In the genomic region with DNA sequence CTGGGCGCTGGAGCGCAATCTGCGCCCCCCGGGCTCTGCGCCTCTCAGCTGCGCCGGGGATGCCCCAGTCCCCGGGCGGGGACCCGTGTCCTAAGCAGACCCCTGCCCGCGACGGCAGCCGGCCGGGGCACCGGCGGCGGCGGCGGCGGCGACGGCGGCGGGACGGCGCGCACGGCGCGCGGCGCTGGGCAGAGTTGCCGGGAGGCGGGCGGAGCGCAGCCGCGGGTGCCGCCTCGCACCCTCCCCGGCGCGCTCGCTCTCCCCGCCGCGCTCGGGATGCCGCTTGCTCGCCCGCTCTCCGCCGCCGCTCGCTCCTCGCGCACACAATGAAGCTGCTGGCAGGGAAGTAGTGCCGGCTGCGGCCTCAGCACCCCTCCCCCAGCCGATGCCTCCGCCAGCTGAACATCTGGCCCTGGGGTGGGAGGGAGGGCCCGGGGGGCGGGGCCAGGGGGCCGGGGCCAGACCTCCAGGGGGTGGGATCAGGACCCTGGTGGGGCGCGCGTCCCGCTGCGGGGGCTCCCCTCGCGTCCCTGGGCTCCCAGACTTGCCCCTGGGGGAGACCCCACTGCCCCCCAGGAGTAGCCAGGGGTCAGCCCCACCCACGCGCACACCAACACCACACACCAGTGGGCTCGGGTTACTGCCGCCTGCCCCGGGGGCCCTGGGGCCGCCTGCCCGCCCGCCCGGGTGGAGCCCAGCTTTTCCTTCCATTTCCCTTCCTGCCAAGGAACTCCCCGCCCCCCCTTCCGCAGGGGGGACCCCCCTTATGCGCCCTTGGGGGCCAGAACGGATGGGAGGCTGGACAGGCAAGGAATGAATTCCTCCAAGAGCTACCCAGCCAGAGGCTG, we compare ENCODE assay signal across 8 cellular contexts. TPM values are rescaled to one million over a fixed set of nuclear protein-coding genes. Genes with fewer than 3 reads are reported as not detected.
DNase-seq lines count a peak whose midpoint lies in the region; ATAC-seq, FAIRE-seq and TF ChIP-seq lines count a peak whose summit lies in the region.

RCOR2 (minus strand) TSS at position 328 of the 848 bp plus-strand sequence. CDS start 708 bp downstream, outside the sequence.

- H3F3A ChIP-seq in neural cell (ENCODE audit: insufficient read depth, low read length, poor library complexity, severe bottlenecking) = no peaks in the 10 kb centered on the region

- H3K9me3 ChIP-seq in Karpas-422 (ENCODE audit: low read length) (no peaks in the 10 kb centered on the region), neural cell (ENCODE audit: low read length) (no peaks in the 10 kb centered on the region)

- no peak for TF ChIP-seq POLR2A in GM18505 (IDR thresholded peaks at IDR 0.05; ENCODE audit: borderline replicate concordance, extremely low read depth, insufficient read depth, insufficient read length)

- H3K79me2 ChIP-seq in Karpas-422 (ENCODE audit: low read length) (no peaks in the 10 kb centered on the region), neural cell (replicated peaks; ENCODE audit: insufficient read depth, low read length) (peaks cover 30% of the 10 kb centered on the region)

- H3K4me3 ChIP-seq in Karpas-422 (ENCODE audit: low read length) (peak within 1 kb of the TSS; percentile 71), fibroblast of villous mesenchyme (ENCODE audit: low read depth, low read length) (peak within 1 kb of the TSS; percentile 67), neural cell (ENCODE audit: low read length) (peak within 1 kb of the TSS; percentile 98)

- H3K27ac ChIP-seq in Karpas-422 (ENCODE audit: low read length) (no peak within 1 kb of the TSS), neural cell (ENCODE audit: low read length) (peak within 1 kb of the TSS; percentile 93), substantia nigra (ENCODE audit: low read depth, low read length, poor library complexity, severe bottlenecking) (peak within 1 kb of the TSS; percentile 97)

- H2AFZ ChIP-seq in Karpas-422 (ENCODE audit: low read length) = peak within 1 kb of the TSS; percentile 18; the same call in 1 of the 2 replicates
- H2AFZ ChIP-seq in neural cell (ENCODE audit: low read depth, low read length) = peak within 1 kb of the TSS; percentile 45

- TF ChIP-seq RAD21 in neural cell (conservative IDR thresholded peaks at IDR 0.05) = no peak

- H3K27me3 ChIP-seq in Karpas-422 (ENCODE audit: low read length) (no peaks in the 10 kb centered on the region), neural cell (ENCODE audit: insufficient read depth, low read depth, low read length) (no peaks in the 10 kb centered on the region)

- H3K9me2 ChIP-seq in Karpas-422 (replicated peaks; ENCODE audit: insufficient read depth, low read length) = no peaks in the 10 kb centered on the region
- no peaks in the 10 kb centered on the region for H3K9me2 ChIP-seq in neural cell (ENCODE audit: insufficient read depth, low read length)

- TF ChIP-seq EP300 in neural cell (conservative IDR thresholded peaks at IDR 0.05; ENCODE audit: poor library complexity, severe bottlenecking) = no peak

- peak; percentile 82 for DNase-seq in EL
- peak; percentile 95 for DNase-seq in Karpas-422
- DNase-seq in RCC 7860 (ENCODE audit: low spot score) = peak; percentile 10
- peak; percentile 43 for DNase-seq in activated gamma-delta T cell (lab: John Stamatoyannopoulos, UW)
- peak; percentile 89 for DNase-seq in fibroblast of villous mesenchyme (ENCODE audit: low read depth)
- peak; percentile 36 to 89 (median 79) for DNase-seq in substantia nigra (lab: John Stamatoyannopoulos, UW)

- TF ChIP-seq CTCF in fibroblast of villous mesenchyme (IDR thresholded peaks at IDR 0.05; ENCODE audit: insufficient read depth, low read depth, low read length) (no peak), neural cell (IDR thresholded peaks at IDR 0.05; ENCODE audit: poor library complexity, severe bottlenecking) (no peak)

- peak within 1 kb of the TSS; percentile 93 for H3K4me2 ChIP-seq in Karpas-422 (ENCODE audit: low read depth, low read length, poor library complexity, severe bottlenecking)
- H3K4me2 ChIP-seq in neural cell (ENCODE audit: low read length) = peak within 1 kb of the TSS; percentile 99

- H3K4me1 ChIP-seq in Karpas-422 (ENCODE audit: low read length) = peaks cover 30% of the 10 kb centered on the region

- no peak for ATAC-seq in GM18505 (IDR thresholded peaks at IDR 0.05; ENCODE audit: unreplicated experiment)

- peak within 1 kb of the TSS; percentile 75 for H3K9ac ChIP-seq in Karpas-422 (ENCODE audit: low read length)
- H3K9ac ChIP-seq in neural cell (ENCODE audit: low read length) = peak within 1 kb of the TSS; percentile 90

- H4K20me1 ChIP-seq in Karpas-422 (ENCODE audit: insufficient read depth, low read depth, low read length) (no peaks in the 10 kb centered on the region), neural cell (ENCODE audit: insufficient read depth) (peaks cover 7% of the 10 kb centered on the region)

- no peak for FAIRE-seq in RCC 7860 (lab: Jason Lieb, UNC)

- H3K36me3 ChIP-seq in Karpas-422 (ENCODE audit: insufficient read depth, low read length) (no peaks in the 10 kb centered on the region), neural cell (ENCODE audit: insufficient read depth, low read length) (peaks cover 6% of the 10 kb centered on the region)

TF ChIP-seq in neural cell, 6 proteins besides CTCF, POLR2A, EP300 and RAD21:
- TF ChIP-seq MXI1 (conservative IDR thresholded peaks at IDR 0.05; ENCODE audit: poor library complexity, severe bottlenecking) = no peak
- TF ChIP-seq, protein P1, sequence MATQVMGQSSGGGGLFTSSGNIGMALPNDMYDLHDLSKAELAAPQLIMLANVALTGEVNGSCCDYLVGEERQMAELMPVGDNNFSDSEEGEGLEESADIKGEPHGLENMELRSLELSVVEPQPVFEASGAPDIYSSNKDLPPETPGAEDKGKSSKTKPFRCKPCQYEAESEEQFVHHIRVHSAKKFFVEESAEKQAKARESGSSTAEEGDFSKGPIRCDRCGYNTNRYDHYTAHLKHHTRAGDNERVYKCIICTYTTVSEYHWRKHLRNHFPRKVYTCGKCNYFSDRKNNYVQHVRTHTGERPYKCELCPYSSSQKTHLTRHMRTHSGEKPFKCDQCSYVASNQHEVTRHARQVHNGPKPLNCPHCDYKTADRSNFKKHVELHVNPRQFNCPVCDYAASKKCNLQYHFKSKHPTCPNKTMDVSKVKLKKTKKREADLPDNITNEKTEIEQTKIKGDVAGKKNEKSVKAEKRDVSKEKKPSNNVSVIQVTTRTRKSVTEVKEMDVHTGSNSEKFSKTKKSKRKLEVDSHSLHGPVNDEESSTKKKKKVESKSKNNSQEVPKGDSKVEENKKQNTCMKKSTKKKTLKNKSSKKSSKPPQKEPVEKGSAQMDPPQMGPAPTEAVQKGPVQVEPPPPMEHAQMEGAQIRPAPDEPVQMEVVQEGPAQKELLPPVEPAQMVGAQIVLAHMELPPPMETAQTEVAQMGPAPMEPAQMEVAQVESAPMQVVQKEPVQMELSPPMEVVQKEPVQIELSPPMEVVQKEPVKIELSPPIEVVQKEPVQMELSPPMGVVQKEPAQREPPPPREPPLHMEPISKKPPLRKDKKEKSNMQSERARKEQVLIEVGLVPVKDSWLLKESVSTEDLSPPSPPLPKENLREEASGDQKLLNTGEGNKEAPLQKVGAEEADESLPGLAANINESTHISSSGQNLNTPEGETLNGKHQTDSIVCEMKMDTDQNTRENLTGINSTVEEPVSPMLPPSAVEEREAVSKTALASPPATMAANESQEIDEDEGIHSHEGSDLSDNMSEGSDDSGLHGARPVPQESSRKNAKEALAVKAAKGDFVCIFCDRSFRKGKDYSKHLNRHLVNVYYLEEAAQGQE (IDR thresholded peaks at IDR 0.05; ENCODE audit: borderline replicate concordance) = peak; percentile 68
- TF ChIP-seq TAF1 (IDR thresholded peaks at IDR 0.05; ENCODE audit: low read depth) = peak; percentile 67
- TF ChIP-seq POLR2AphosphoS5 (IDR thresholded peaks at IDR 0.05) = peak; percentile 92
- no peak for TF ChIP-seq EZH2 (IDR thresholded peaks at IDR 0.05; ENCODE audit: borderline replicate concordance, insufficient read depth, low read length, poor library complexity, severe bottlenecking)

RNA-seq across cellular contexts. Expression of gene RCOR2, which starts in this region (rescaled TPM):
- total RNA-seq in Karpas-422 (2014; rRNA removed; shearing (Covaris generic); ENCODE audit: low replicate concordance) = 2.1 and 2.4 TPM in 2 replicates
- 1.7 and 3.2 TPM in 2 replicates for total RNA-seq in fibroblast of villous mesenchyme
- 41.5 and 51.0 TPM in 2 replicates for polyA plus RNA-seq in neural cell
- 40.3 and 41.1 TPM in 2 replicates for polyA minus RNA-seq in neural cell

Comparison
In these comparisons a context has a peak if more than half of its experiments do, and no peak if none do; other contexts are left out.
1. DNase-seq: peak in every context shown above with its lines; median percentile 95 in Karpas-422; 89 in fibroblast of villous mesenchyme; 82 in EL; 79 in substantia nigra; 43 in activated gamma-delta T cell; 10 in RCC 7860.